ENCODE assay signal across 6 cellular contexts in genomic region chr3:69530554-69530953, GRCh38.
"Had no signal": no experiment of that assay in that cellular context is flagged by ENCODE, and none has a peak within 500 bp of the region (broad histone marks: within the 10 kb centered on the region; RNA-seq: fewer than 3 reads in every experiment).

No MANE protein-coding gene starts in this region.

- DNase-seq: IMR-90, KBM-7, KG1 had no signal

- FAIRE-seq: HepG2, HTR-8/SVneo, K562 had no signal

- ATAC-seq: HepG2, K562 had no signal
